ENCODE assay signal across 31 cellular contexts in genomic region chr1:240712014-240712731, GRCh38.
DNase-seq lines count a peak whose midpoint lies in the region; ATAC-seq and TF ChIP-seq lines count a peak whose summit lies in the region.
"Had no signal": no experiment of that assay in that cellular context is flagged by ENCODE, and none has a peak within 500 bp of the region (broad histone marks: within the 10 kb centered on the region; RNA-seq: fewer than 3 reads in every experiment).

No MANE protein-coding gene starts in this region.

- no peak overlapping the region for H3K27ac Mint-ChIP-seq in Calu3 (ENCODE audit: unreplicated experiment)
- H3K27ac Mint-ChIP-seq in activated T-helper 17 cell treated with anti-CD3 and anti-CD28 coated beads, Interleukin-2, amount 50 U/mL, for 72 hours = no peak overlapping the region
- H3K27ac Mint-ChIP-seq: activated CD8-positive, alpha-beta T cell treated with anti-CD3 and anti-CD28 coated beads, Interleukin-2, amount 10 ng/mL, durations not matched to agents 7 days and 5 days; activated naive CD8-positive, alpha-beta T cell treated with anti-CD3 and anti-CD28 coated beads, Interleukin-2, amount 50 U/mL, for 24 hours; CD4-positive, alpha-beta T cell; stimulated activated effector memory CD8-positive, alpha-beta T cell treated with anti-CD3 and anti-CD28 coated beads, Interleukin-12 subunit alpha, Interleukin-12 subunit beta, amount 100 ng/mL, for 72 hours had no signal

- CTCF ChIA-PET in AG04449 (lab: Yijun Ruan, JAX) = interaction anchor here (0.6 to 3.0 kb wide), 4 partner anchors 20 to 773 kb away, joined by 3 to 10 read pairs (median 4); no protein-coding TSS in a partner anchor
- CTCF ChIA-PET in SK-N-SH (lab: Yijun Ruan, JAX) = interaction anchor here (0.7 to 1.2 kb wide), 3 partner anchors 12 to 162 kb away, joined by 3 read pairs; no protein-coding TSS in a partner anchor
- CTCF ChIA-PET in Calu3 (lab: Charles Lee) = interaction anchor here (0.6 kb wide), 1 partner anchor 43 kb away, joined by 4 read pairs; no protein-coding TSS in a partner anchor

- intact Hi-C loops in Calu3 (cut with micrococcal nuclease; ENCODE audit: unreplicated experiment) = no loop called here

- peak; percentile 24 for DNase-seq in AG04449 (ENCODE audit: low read depth, low spot score)
- peak; percentile 59 for DNase-seq in EL
- DNase-seq in SK-N-SH = no peak
- peak; percentile 61 for DNase-seq in fibroblast of the aortic adventitia (ENCODE audit: low read depth)
- no peak for DNase-seq in Calu3
- no peak for DNase-seq in cerebellar cortex (ENCODE audit: low spot score)
- DNase-seq: ACHN; activated CD8-positive, alpha-beta T cell treated with anti-CD3 and anti-CD28 coated beads, Interleukin-2, amount 10 ng/mL, durations not matched to agents 7 days and 5 days; activated gamma-delta T cell; activated naive CD8-positive, alpha-beta T cell treated with anti-CD3 and anti-CD28 coated beads, Interleukin-2, amount 50 U/mL, for 24 hours; activated T-cell treated with anti-CD3 and anti-CD28 coated beads for 4 hours; brain microvascular endothelial cell; CD4-positive, alpha-beta T cell; MM.1S; NCI-H1417; NCI-H2081 treated with DMSO at 0.1 percent for 48 hours; NCI-H510A; Peyer's patch; right cardiac atrium; SJCRH30; spleen; stimulated activated CD4-positive, alpha-beta T cell treated with anti-CD3 and anti-CD28 coated beads, Interleukin-2, amount 100 ng/mL, for 48 hours; substantia nigra; T-helper 1 cell; upper lobe of right lung had no signal

- H3K4me3 Mint-ChIP-seq in Calu3 (ENCODE audit: low read depth, unreplicated experiment) = no peak overlapping the region
- no peak overlapping the region for H3K4me3 Mint-ChIP-seq in activated T-helper 17 cell treated with anti-CD3 and anti-CD28 coated beads, Interleukin-2, amount 50 U/mL, for 72 hours
- H3K4me3 Mint-ChIP-seq: activated CD8-positive, alpha-beta T cell treated with anti-CD3 and anti-CD28 coated beads, Interleukin-2, amount 10 ng/mL, durations not matched to agents 7 days and 5 days; activated naive CD8-positive, alpha-beta T cell treated with anti-CD3 and anti-CD28 coated beads, Interleukin-2, amount 50 U/mL, for 24 hours; CD4-positive, alpha-beta T cell; stimulated activated effector memory CD8-positive, alpha-beta T cell treated with anti-CD3 and anti-CD28 coated beads, Interleukin-12 subunit alpha, Interleukin-12 subunit beta, amount 100 ng/mL, for 72 hours had no signal

- H3K4me1 ChIP-seq in SK-N-SH (ENCODE audit: control insufficient read depth in 1 of 2, insufficient read depth in 2 of 2, low read depth in 1 of 2, low read length in 1 of 2) = no peaks in the 10 kb centered on the region
- H3K4me1 ChIP-seq: Peyer's patch, SJCRH30, spleen, upper lobe of right lung had no signal

- TF ChIP-seq CTCF in AG04449 (IDR thresholded peaks at IDR 0.05; ENCODE audit: insufficient read depth, low read length, missing control alignments) (no peak), SK-N-SH (IDR thresholded peaks at IDR 0.05) (no peak), fibroblast of the aortic adventitia (IDR thresholded peaks at IDR 0.05; ENCODE audit: insufficient read depth, low read length) (no peak), Calu3 (IDR thresholded peaks at IDR 0.05; ENCODE audit: unreplicated experiment) (no peak)

- H3K79me2 ChIP-seq in SK-N-SH (ENCODE audit: insufficient read depth) = no peaks in the 10 kb centered on the region

- TF ChIP-seq EP300 in SK-N-SH (IDR thresholded peaks at IDR 0.05; ENCODE audit: borderline replicate concordance in 1 of 2, low read depth in 1 of 2, low read length in 1 of 2) = no peak; a peak in 1 of 4 replicates

- no peaks in the 10 kb centered on the region for H3K36me3 ChIP-seq in SK-N-SH (replicated peaks in 1 of 2; ENCODE audit: control insufficient read depth in 1 of 2, insufficient read depth in 2 of 2, low read length in 1 of 2)
- H3K36me3 ChIP-seq: brain microvascular endothelial cell, esophagus muscularis mucosa, Peyer's patch, SJCRH30, spleen, upper lobe of right lung had no signal

- H2AFZ ChIP-seq in SK-N-SH (ENCODE audit: low read depth) = peak overlapping the region; percentile 9; the same call in 1 of the 2 replicates

- H3K27me3 ChIP-seq in SK-N-SH (ENCODE audit: insufficient read depth) = no peaks in the 10 kb centered on the region
- H3K27me3 ChIP-seq: brain microvascular endothelial cell, esophagus muscularis mucosa, Peyer's patch, SJCRH30, upper lobe of right lung had no signal

- no TSS peak for BruUV-seq in Calu3 (replicated peaks; lab: Mats Ljungman, UMichigan)

- no peaks in the 10 kb centered on the region for H4K20me1 ChIP-seq in SK-N-SH (ENCODE audit: insufficient read depth)

- no peaks in the 10 kb centered on the region for H3F3A ChIP-seq in SK-N-SH (replicated peaks; ENCODE audit: insufficient read depth)

- no peaks in the 10 kb centered on the region for H3K9me2 ChIP-seq in SK-N-SH

- no peak overlapping the region for H3K9ac ChIP-seq in SK-N-SH

- no peak for ATAC-seq in activated T-helper 17 cell treated with anti-CD3 and anti-CD28 coated beads, Interleukin-2, amount 50 U/mL, for 72 hours (replicated peaks)
- no peak for ATAC-seq in GM21717 (IDR thresholded peaks at IDR 0.05; ENCODE audit: unreplicated experiment)
- ATAC-seq: activated CD8-positive, alpha-beta T cell treated with anti-CD3 and anti-CD28 coated beads, Interleukin-2, amount 10 ng/mL, durations not matched to agents 7 days and 5 days; activated naive CD8-positive, alpha-beta T cell treated with anti-CD3 and anti-CD28 coated beads, Interleukin-2, amount 50 U/mL, for 24 hours; GM12878; K562; right cardiac atrium; stimulated activated effector memory CD8-positive, alpha-beta T cell treated with anti-CD3 and anti-CD28 coated beads, Interleukin-12 subunit alpha, Interleukin-12 subunit beta, amount 100 ng/mL, for 72 hours; upper lobe of right lung had no signal

- no peaks in the 10 kb centered on the region for H3K9me3 ChIP-seq in SK-N-SH
- H3K9me3 ChIP-seq: esophagus muscularis mucosa, Peyer's patch, SJCRH30, spleen, upper lobe of right lung had no signal

- H3K36me3 Mint-ChIP-seq in Calu3 (ENCODE audit: insufficient read depth, unreplicated experiment) = no peaks in the 10 kb centered on the region
- no peaks in the 10 kb centered on the region for H3K36me3 Mint-ChIP-seq in activated T-helper 17 cell treated with anti-CD3 and anti-CD28 coated beads, Interleukin-2, amount 50 U/mL, for 72 hours (ENCODE audit: low read depth)
- H3K36me3 Mint-ChIP-seq: stimulated activated effector memory CD8-positive, alpha-beta T cell treated with anti-CD3 and anti-CD28 coated beads, Interleukin-12 subunit alpha, Interleukin-12 subunit beta, amount 100 ng/mL, for 72 hours had no signal

- no peak overlapping the region for H3K4me3 ChIP-seq in AG04449 (ENCODE audit: low read depth, low read length)
- H3K4me3 ChIP-seq in SK-N-SH (ENCODE audit: low read depth in 2 of 2, low read length in 1 of 2) = no peak overlapping the region
- no peak overlapping the region for H3K4me3 ChIP-seq in fibroblast of the aortic adventitia (ENCODE audit: low read depth, low read length)
- H3K4me3 ChIP-seq: esophagus muscularis mucosa, GM12878, K562, Peyer's patch, SJCRH30, spleen, upper lobe of right lung had no signal

- POLR2A ChIA-PET in AG04449 (lab: Yijun Ruan, JAX) = no interaction called here
- POLR2A ChIA-PET in SK-N-SH (lab: Yijun Ruan, JAX) = no interaction called here

- no peaks in the 10 kb centered on the region for H3K9me3 Mint-ChIP-seq in Calu3 (ENCODE audit: low read depth, unreplicated experiment)
- H3K9me3 Mint-ChIP-seq in activated T-helper 17 cell treated with anti-CD3 and anti-CD28 coated beads, Interleukin-2, amount 50 U/mL, for 72 hours = peaks cover 3% of the 10 kb centered on the region
- H3K9me3 Mint-ChIP-seq: CD4-positive, alpha-beta T cell had no signal

- peak overlapping the region; percentile 45 to 58; a peak in 3 of 4 replicates for H3K27ac ChIP-seq in SK-N-SH (ENCODE audit: low read depth in 2 of 2, low read length in 1 of 2)
- H3K27ac ChIP-seq: brain microvascular endothelial cell, esophagus muscularis mucosa, Peyer's patch, SJCRH30, spleen, upper lobe of right lung had no signal

- no peak for TF ChIP-seq RAD21 in SK-N-SH (IDR thresholded peaks at IDR 0.05; ENCODE audit: low read length)

- H3K27me3 Mint-ChIP-seq in Calu3 (ENCODE audit: unreplicated experiment) = peaks cover 44% of the 10 kb centered on the region
- peaks cover 25% of the 10 kb centered on the region for H3K27me3 Mint-ChIP-seq in activated T-helper 17 cell treated with anti-CD3 and anti-CD28 coated beads, Interleukin-2, amount 50 U/mL, for 72 hours
- H3K27me3 Mint-ChIP-seq: activated naive CD8-positive, alpha-beta T cell treated with anti-CD3 and anti-CD28 coated beads, Interleukin-2, amount 50 U/mL, for 24 hours; CD4-positive, alpha-beta T cell had no signal

- no peak overlapping the region for H3K4me2 ChIP-seq in SK-N-SH

- H3K4me1 Mint-ChIP-seq in Calu3 (ENCODE audit: low read depth, unreplicated experiment) = no peaks in the 10 kb centered on the region
- no peaks in the 10 kb centered on the region for H3K4me1 Mint-ChIP-seq in activated T-helper 17 cell treated with anti-CD3 and anti-CD28 coated beads, Interleukin-2, amount 50 U/mL, for 72 hours
- H3K4me1 Mint-ChIP-seq: activated naive CD8-positive, alpha-beta T cell treated with anti-CD3 and anti-CD28 coated beads, Interleukin-2, amount 50 U/mL, for 24 hours; stimulated activated effector memory CD8-positive, alpha-beta T cell treated with anti-CD3 and anti-CD28 coated beads, Interleukin-12 subunit alpha, Interleukin-12 subunit beta, amount 100 ng/mL, for 72 hours had no signal

- WGBS in SK-N-SH (ENCODE audit: low lambda C conversion rate) = 65% methylated on average over 7 of the region's 7 CpGs

TF ChIP-seq in SK-N-SH, 30 proteins besides CTCF, POLR2A, EP300 and RAD21 (continues in another document):
- TF ChIP-seq IRF3 (IDR thresholded peaks at IDR 0.05; ENCODE audit: low read depth, low read length) (no peak), USF2 (IDR thresholded peaks at IDR 0.05; ENCODE audit: borderline replicate concordance, low read depth, low read length) (no peak), CHD2 (IDR thresholded peaks at IDR 0.05; ENCODE audit: low read length, partially characterized antibody) (no peak)

Comparison
In these comparisons a context has a peak if more than half of its experiments do, and no peak if none do; other contexts are left out.
1. DNase-seq: peak in AG04449 (single experiment), EL (single experiment) and fibroblast of the aortic adventitia (single experiment); none in SK-N-SH (single experiment), Calu3 (single experiment) and cerebellar cortex (single experiment).